8 cellular contexts compared by ENCODE assay signal in the genomic region with DNA sequence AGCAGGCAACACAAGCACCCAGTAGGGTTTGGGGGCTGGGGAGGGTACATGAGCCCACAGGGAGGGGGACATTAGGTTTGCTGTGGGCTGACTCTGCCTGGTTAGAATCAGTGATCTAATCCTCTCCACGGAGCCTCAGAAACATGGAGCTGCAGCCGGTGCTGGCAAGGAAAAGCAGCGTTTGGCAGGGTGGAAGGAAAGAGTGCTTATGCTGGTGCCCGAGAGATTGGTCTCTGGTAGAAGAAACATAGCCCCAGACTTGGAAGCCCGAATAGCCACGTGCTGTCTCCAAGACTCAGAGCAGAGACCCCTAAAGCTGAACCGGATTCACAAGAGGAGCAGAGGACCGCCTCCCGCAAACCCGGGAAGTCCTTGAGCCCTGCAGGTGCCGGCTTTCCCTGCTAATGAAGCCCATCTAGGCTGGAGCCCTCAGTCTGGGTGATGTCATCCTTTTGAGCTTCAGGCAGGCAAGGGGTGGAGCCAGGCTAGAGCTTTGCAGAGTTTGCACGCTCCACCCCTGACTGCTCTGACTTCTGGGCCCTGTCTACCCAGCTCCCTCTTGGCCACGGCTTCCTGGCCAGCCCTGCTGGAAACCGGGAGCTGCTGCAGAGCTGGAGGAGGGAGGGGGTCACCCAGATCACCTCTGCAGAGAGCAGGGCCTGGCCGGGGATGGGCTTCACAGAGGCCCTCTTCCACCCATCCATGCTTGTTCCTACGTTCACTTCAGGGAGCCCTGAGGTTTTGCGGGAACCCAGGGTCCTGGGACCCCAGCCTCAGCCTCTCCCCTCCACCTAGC. TPM values are rescaled to one million over a fixed set of nuclear protein-coding genes. Genes with fewer than 3 reads are reported as not detected.
A peak's percentile ranks its signal among the peaks of the same experiment; 100 is the strongest.
DNase-seq lines count a peak whose midpoint lies in the region; ATAC-seq and TF ChIP-seq lines count a peak whose summit lies in the region.

No MANE protein-coding gene starts in this region.

- H3K27ac ChIP-seq in CD8-positive, alpha-beta T cell (ENCODE audit: low read depth, low read length): peak overlapping the region; percentile 65
- H3K27ac ChIP-seq in SK-N-SH (ENCODE audit: low read depth in 2 of 2, low read length in 1 of 2) (peak overlapping the region in 1 of 2 experiments; percentile 95; a peak in 2 of 4 replicates), thymus (ENCODE audit: low read depth) (peak overlapping the region; percentile 42)

- H3K79me2 ChIP-seq in Loucy (ENCODE audit: insufficient read depth, low read length) (no peaks in the 10 kb centered on the region), SK-N-SH (ENCODE audit: insufficient read depth) (no peaks in the 10 kb centered on the region)

- H3K27me3 ChIP-seq in CD8-positive, alpha-beta T cell (ENCODE audit: insufficient read depth, low read length): no peaks in the 10 kb centered on the region
- H3K27me3 ChIP-seq in Loucy (ENCODE audit: insufficient read depth, low read length, poor library complexity, severe bottlenecking): no peaks in the 10 kb centered on the region
- H3K27me3 ChIP-seq in SK-N-SH (ENCODE audit: insufficient read depth): peaks cover 4% of the 10 kb centered on the region; the same call in 1 of the 2 replicates
- no peaks in the 10 kb centered on the region for H3K27me3 ChIP-seq in thymus (ENCODE audit: control insufficient read depth, insufficient read depth)

- no peaks in the 10 kb centered on the region for H4K20me1 ChIP-seq in Loucy (ENCODE audit: insufficient read depth, low read length, poor library complexity, severe bottlenecking)
- no peaks in the 10 kb centered on the region for H4K20me1 ChIP-seq in SK-N-SH (ENCODE audit: insufficient read depth)

- peak in 1 of 2 experiments; percentile 25; a peak in 1 of 4 replicates for TF ChIP-seq EP300 in SK-N-SH (IDR thresholded peaks at IDR 0.05; ENCODE audit: borderline replicate concordance in 1 of 2, low read depth in 1 of 2, low read length in 1 of 2)

- H2AFZ ChIP-seq in Loucy (ENCODE audit: low read length) (peak overlapping the region; percentile 63; the same call in 1 of the 2 replicates), SK-N-SH (ENCODE audit: low read depth) (peak overlapping the region; percentile 75; the same call in 1 of the 2 replicates)

- H3K4me3 ChIP-seq in CD8-positive, alpha-beta T cell (ENCODE audit: low read depth, low read length): peak overlapping the region; percentile 55
- H3K4me3 ChIP-seq in Loucy (ENCODE audit: low read length, poor library complexity, severe bottlenecking) (peak overlapping the region; percentile 51), SK-N-SH (ENCODE audit: low read depth in 2 of 2, low read length in 1 of 2) (peak overlapping the region in 1 of 2 experiments; percentile 25; a peak in 2 of 4 replicates), thymus (ENCODE audit: low read length) (peak overlapping the region; percentile 14)

- TF ChIP-seq CTCF in CD8-positive, alpha-beta T cell (IDR thresholded peaks at IDR 0.05): no peak
- TF ChIP-seq CTCF in Loucy (conservative IDR thresholded peaks at IDR 0.05; ENCODE audit: low read length) (no peak), SK-N-SH (IDR thresholded peaks at IDR 0.05) (no peak), omental fat pad (IDR thresholded peaks at IDR 0.05) (no peak)

- CTCF ChIA-PET in CD8-positive, alpha-beta T cell (lab: Charles Lee): interaction anchor here (0.7 to 4.4 kb wide), 5 partner anchors 12 to 106 kb away, joined by 3 to 25 read pairs (median 9); no protein-coding TSS in a partner anchor
- CTCF ChIA-PET in SK-N-SH (lab: Yijun Ruan, JAX): interaction anchor here (0.7 to 3.4 kb wide), 8 partner anchors 10 to 106 kb away, joined by 3 to 31 read pairs (median 4); no protein-coding TSS in a partner anchor

- no peaks in the 10 kb centered on the region for H3K36me3 Mint-ChIP-seq in CD8-positive, alpha-beta T cell
- peaks cover 2% of the 10 kb centered on the region for H3K36me3 Mint-ChIP-seq in activated naive CD8-positive, alpha-beta T cell treated with anti-CD3 and anti-CD28 coated beads, Interleukin-2, amount 50 U/mL, for 24 hours (ENCODE audit: low read depth)

- DNase-seq in CD8-positive, alpha-beta T cell: peak; percentile 31 to 77 (median 71)
- DNase-seq in SK-N-SH (peak; percentile 88), head of caudate nucleus (peak; percentile 57 to 96 (median 84)), omental fat pad (ENCODE audit: low spot score) (no peak)
- peak; percentile 71 for DNase-seq in activated naive CD8-positive, alpha-beta T cell treated with anti-CD3 and anti-CD28 coated beads, Interleukin-2, amount 50 U/mL, for 24 hours

- peak overlapping the region; percentile 92 for H3K27ac Mint-ChIP-seq in CD8-positive, alpha-beta T cell
- H3K27ac Mint-ChIP-seq in activated naive CD8-positive, alpha-beta T cell treated with anti-CD3 and anti-CD28 coated beads, Interleukin-2, amount 50 U/mL, for 24 hours: peak overlapping the region; percentile 31

- peaks cover 75% of the 10 kb centered on the region for H3K4me1 Mint-ChIP-seq in CD8-positive, alpha-beta T cell (ENCODE audit: low read depth)
- peaks cover 55% of the 10 kb centered on the region for H3K4me1 Mint-ChIP-seq in activated naive CD8-positive, alpha-beta T cell treated with anti-CD3 and anti-CD28 coated beads, Interleukin-2, amount 50 U/mL, for 24 hours

- H3K9me3 Mint-ChIP-seq in CD8-positive, alpha-beta T cell: no peaks in the 10 kb centered on the region
- no peaks in the 10 kb centered on the region for H3K9me3 Mint-ChIP-seq in activated naive CD8-positive, alpha-beta T cell treated with anti-CD3 and anti-CD28 coated beads, Interleukin-2, amount 50 U/mL, for 24 hours

- intact Hi-C loops in CD8-positive, alpha-beta T cell (cut with DNase I, micrococcal nuclease): loop anchor here (2.0 to 10.0 kb wide), 3 partner anchors 77 to 221 kb away; a partner anchor contains a TSS
- intact Hi-C loops in head of caudate nucleus (cut with DNase I): loop anchor here (5.0 kb wide), 1 partner anchor 77 kb away; a partner anchor contains a TSS

- peak overlapping the region; percentile 76 for H3K4me3 Mint-ChIP-seq in CD8-positive, alpha-beta T cell
- H3K4me3 Mint-ChIP-seq in activated naive CD8-positive, alpha-beta T cell treated with anti-CD3 and anti-CD28 coated beads, Interleukin-2, amount 50 U/mL, for 24 hours: peak overlapping the region; percentile 32

- H3K27me3 Mint-ChIP-seq in CD8-positive, alpha-beta T cell (ENCODE audit: low read depth): no peaks in the 10 kb centered on the region
- no peaks in the 10 kb centered on the region for H3K27me3 Mint-ChIP-seq in activated naive CD8-positive, alpha-beta T cell treated with anti-CD3 and anti-CD28 coated beads, Interleukin-2, amount 50 U/mL, for 24 hours

- H3K9me2 ChIP-seq in Loucy (replicated peaks; ENCODE audit: low read depth, low read length): no peaks in the 10 kb centered on the region
- H3K9me2 ChIP-seq in SK-N-SH: no peaks in the 10 kb centered on the region

- H3F3A ChIP-seq in Loucy (ENCODE audit: low read depth) (no peaks in the 10 kb centered on the region), SK-N-SH (replicated peaks; ENCODE audit: insufficient read depth) (peaks cover 5% of the 10 kb centered on the region)

- H3K4me2 ChIP-seq in Loucy (ENCODE audit: low read depth, low read length, poor library complexity, severe bottlenecking): peak overlapping the region; percentile 74
- peak overlapping the region; percentile 67 for H3K4me2 ChIP-seq in SK-N-SH

- peak; percentile 84 for ATAC-seq in CD8-positive, alpha-beta T cell
- peak; percentile 74 for ATAC-seq in GM21717 (IDR thresholded peaks at IDR 0.05; ENCODE audit: unreplicated experiment)
- peak; percentile 89 for ATAC-seq in activated naive CD8-positive, alpha-beta T cell treated with anti-CD3 and anti-CD28 coated beads, Interleukin-2, amount 50 U/mL, for 24 hours
- ATAC-seq in omental fat pad (ENCODE audit: low FRiP score): peak; percentile 83

- POLR2A ChIA-PET in CD8-positive, alpha-beta T cell (lab: Charles Lee): interaction anchor here (0.6 to 1.7 kb wide), 7 partner anchors 8 to 240 kb away, joined by 3 to 7 read pairs (median 5); a partner anchor contains a TSS
- POLR2A ChIA-PET in SK-N-SH (lab: Yijun Ruan, JAX): interaction anchor here (0.6 to 6.4 kb wide), 12 partner anchors 9 to 106 kb away, joined by 3 to 69 read pairs (median 4); a partner anchor contains a TSS

- WGBS in SK-N-SH (ENCODE audit: low lambda C conversion rate): 17% methylated on average over 10 of the region's 17 CpGs
- 17% methylated on average over 17 of the region's 17 CpGs for WGBS in thymus

- H3K9me3 ChIP-seq in CD8-positive, alpha-beta T cell (ENCODE audit: low read length): no peaks in the 10 kb centered on the region
- no peaks in the 10 kb centered on the region for H3K9me3 ChIP-seq in Loucy (ENCODE audit: insufficient read depth, low read depth, low read length)
- H3K9me3 ChIP-seq in SK-N-SH: no peaks in the 10 kb centered on the region
- H3K9me3 ChIP-seq in thymus (ENCODE audit: control insufficient read depth): peaks cover 1% of the 10 kb centered on the region

- peaks cover 72% of the 10 kb centered on the region for H3K4me1 ChIP-seq in CD8-positive, alpha-beta T cell (ENCODE audit: insufficient read depth, low read length)
- H3K4me1 ChIP-seq in Loucy (ENCODE audit: insufficient read depth, low read length, poor library complexity, severe bottlenecking) (peaks cover 34% of the 10 kb centered on the region), SK-N-SH (ENCODE audit: control insufficient read depth in 1 of 2, insufficient read depth in 2 of 2, low read depth in 1 of 2, low read length in 1 of 2) (peaks cover 13 to 59% of the 10 kb centered on the region in 2 experiments), thymus (ENCODE audit: control insufficient read depth, insufficient read depth, low read length) (peaks cover 37% of the 10 kb centered on the region)

- H3K9ac ChIP-seq in Loucy (ENCODE audit: low read depth, low read length, poor library complexity, severe bottlenecking) (peak overlapping the region; percentile 54), SK-N-SH (no peak overlapping the region)

- H3K36me3 ChIP-seq in CD8-positive, alpha-beta T cell (ENCODE audit: insufficient read depth, low read length): no peaks in the 10 kb centered on the region
- H3K36me3 ChIP-seq in Loucy (ENCODE audit: insufficient read depth, low read length) (no peaks in the 10 kb centered on the region), SK-N-SH (replicated peaks in 1 of 2; ENCODE audit: control insufficient read depth in 1 of 2, insufficient read depth in 2 of 2, low read length in 1 of 2) (no peaks in the 10 kb centered on the region), thymus (ENCODE audit: control insufficient read depth, insufficient read depth) (no peaks in the 10 kb centered on the region)

- no peak; the same call in 1 of the 2 replicates for TF ChIP-seq RAD21 in SK-N-SH (IDR thresholded peaks at IDR 0.05; ENCODE audit: low read length)

TF ChIP-seq in SK-N-SH, 30 proteins besides CTCF, POLR2A, EP300 and RAD21 (continues in another document):
- TF ChIP-seq GABPA (IDR thresholded peaks at IDR 0.05; ENCODE audit: low read depth) (no peak), RCOR1 (IDR thresholded peaks at IDR 0.05; ENCODE audit: low read length) (peak; percentile 51), ELF1 (IDR thresholded peaks at IDR 0.05) (no peak)

RNA-seq across cellular contexts. Expression of a gene that starts 35.0 kb away (rescaled TPM):
- 10 to 100 TPM; 12.1 to 15.2 TPM for total RNA-seq in CD8-positive, alpha-beta T cell
- polyA plus RNA-seq in SK-N-SH (2012; rRNA removed) (34.5 and 56.8 TPM in 2 replicates), thymus (19.3 TPM)
- polyA plus RNA-seq in SK-N-SH (2012; cell fraction: cytosol; rRNA removed): 36.2 and 42.6 TPM in 2 replicates
- polyA plus RNA-seq in SK-N-SH (2012; cell fraction: nucleus; rRNA removed): 39.1 and 46.6 TPM in 2 replicates
- total RNA-seq in omental fat pad: 10 to 100 TPM; 17.2 to 33.1 (median 20.0) TPM
